8 cellular contexts compared by ENCODE assay signal in genomic region chr4:148443550-148444295, GRCh38. TPM values are rescaled to one million over a fixed set of nuclear protein-coding genes. Genes with fewer than 3 reads are reported as not detected.
DNase-seq lines count a peak whose midpoint lies in the region; ATAC-seq and TF ChIP-seq lines count a peak whose summit lies in the region.

No MANE protein-coding gene starts in this region.

- peaks cover 83% of the 10 kb centered on the region for H3K27me3 Mint-ChIP-seq in endodermal cell (ENCODE audit: insufficient read depth)
- H3K27me3 Mint-ChIP-seq in naive B cell, result no peaks in the 10 kb centered on the region

- TF ChIP-seq CTCF in endodermal cell (conservative IDR thresholded peaks at IDR 0.05), result no peak

- CTCF ChIA-PET in HEK293T (lab: Yijun Ruan, JAX), result interaction anchor here (0.5 to 0.6 kb wide), 2 partner anchors 576 to 763 kb away, joined by 4 to 7 read pairs; no protein-coding TSS in a partner anchor

- H3K9me3 Mint-ChIP-seq in endodermal cell (no peaks in the 10 kb centered on the region), naive B cell (no peaks in the 10 kb centered on the region)

- H3K27ac Mint-ChIP-seq in endodermal cell (no peak overlapping the region), naive B cell (peak overlapping the region; percentile 96 to 100 (median 98))

- peak overlapping the region; percentile 77 for H3K4me3 Mint-ChIP-seq in endodermal cell
- peak overlapping the region; percentile 91 to 99 (median 98) for H3K4me3 Mint-ChIP-seq in naive B cell

- H3K36me3 Mint-ChIP-seq in endodermal cell (ENCODE audit: low read depth), result no peaks in the 10 kb centered on the region
- no peaks in the 10 kb centered on the region for H3K36me3 Mint-ChIP-seq in naive B cell

- no peaks in the 10 kb centered on the region for H3K36me3 ChIP-seq in endodermal cell (ENCODE audit: control insufficient read depth, insufficient read depth, low read length)
- no peaks in the 10 kb centered on the region for H3K36me3 ChIP-seq in thymus (ENCODE audit: control insufficient read depth, insufficient read depth)

- H3K27ac ChIP-seq in endodermal cell (ENCODE audit: low read depth, low read length) (no peak overlapping the region), thymus (ENCODE audit: low read depth) (no peak overlapping the region)

- H3K9me3 ChIP-seq in endodermal cell (ENCODE audit: control insufficient read depth, low read length), result no peaks in the 10 kb centered on the region
- peaks cover 2% of the 10 kb centered on the region for H3K9me3 ChIP-seq in thymus (ENCODE audit: control insufficient read depth)

- H3K4me3 ChIP-seq in endodermal cell (ENCODE audit: low read length) (peak overlapping the region; percentile 88), thymus (ENCODE audit: low read length) (peak overlapping the region; percentile 92)

- 0% methylated on average over 16 to 61 of the region's 61 CpGs for WGBS in endodermal cell (ENCODE audit: insufficient coverage in 1 of 2, insufficient read length in 1 of 2), 2 experiments
- under 1% methylated on average over 61 of the region's 61 CpGs for WGBS in thymus

- H3K4me1 ChIP-seq in endodermal cell (ENCODE audit: control insufficient read depth, insufficient read depth, low read length) (no peaks in the 10 kb centered on the region), thymus (ENCODE audit: control insufficient read depth, insufficient read depth, low read length) (peaks cover 3% of the 10 kb centered on the region)

- POLR2A ChIA-PET in HEK293T (lab: Yijun Ruan, JAX), result interaction anchor here (2.3 kb wide), 1 partner anchor 181 kb away, joined by 4 read pairs; no protein-coding TSS in a partner anchor

- H3K4me1 Mint-ChIP-seq in endodermal cell, result peaks cover 10% of the 10 kb centered on the region
- peaks cover 19 to 40% (median 33%) of the 10 kb centered on the region in 3 donors for H3K4me1 Mint-ChIP-seq in naive B cell

- ATAC-seq in naive B cell (ENCODE audit: low read depth in 2 of 2), result no peak

- H3K9ac ChIP-seq in endodermal cell (ENCODE audit: extremely low read depth, low read length, poor library complexity, severe bottlenecking), result no peak overlapping the region

- DNase-seq in HEK293T (ENCODE audit: extremely low spot score) (peak; percentile 9), endodermal cell (peak; percentile 73), naive B cell (peak; percentile 42), T1000 (lab: John Stamatoyannopoulos, UW) (no peak), GDM1 (lab: John Stamatoyannopoulos, UW) (no peak), NCI-H2107 (lab: John Stamatoyannopoulos, UW) (no peak)
- peak; percentile 1 to 19 for DNase-seq in activated CD8-positive, alpha-beta memory T cell treated with anti-CD3 and anti-CD28 coated beads for 1 hour (ENCODE audit: extremely low read depth in 1 of 2, low read depth in 1 of 2)

- H3K27me3 ChIP-seq in endodermal cell (ENCODE audit: control insufficient read depth, insufficient read depth, low read length, poor library complexity, severe bottlenecking) (peaks cover 83% of the 10 kb centered on the region), thymus (ENCODE audit: control insufficient read depth, insufficient read depth) (peaks cover 50% of the 10 kb centered on the region)

TF ChIP-seq in HEK293T, 16 proteins besides CTCF, POLR2A, EP300 and RAD21:
- no peak for TF ChIP-seq FOXM1 (IDR thresholded peaks at IDR 0.05; ENCODE audit: borderline replicate concordance)
- TF ChIP-seq ELF4 (IDR thresholded peaks at IDR 0.05), result no peak
- TF ChIP-seq SP1 (IDR thresholded peaks at IDR 0.05), result no peak
- TF ChIP-seq FOXA1 (IDR thresholded peaks at IDR 0.05), result no peak
- TF ChIP-seq L3MBTL2 (conservative IDR thresholded peaks at IDR 0.05), result 0 out of 2 replicates have a peak, but pooled peaks have one; percentile 41
- TF ChIP-seq PKNOX1 (IDR thresholded peaks at IDR 0.05), result no peak
- TF ChIP-seq LEF1 (IDR thresholded peaks at IDR 0.05; ENCODE audit: borderline replicate concordance), result no peak

RNA-seq across cellular contexts. Expression of gene NR3C2, which starts 1.5 kb away (rescaled TPM):
- total RNA-seq in endodermal cell, result under 1 TPM; 0.44 to 0.82 TPM
- polyA plus RNA-seq in endodermal cell (2013, experiment 1 of 2), result 0.25 TPM
- polyA plus RNA-seq in endodermal cell (2013, experiment 2 of 2), result 0.21 TPM
- 1 to 10 TPM; 2.4 to 6.4 (median 3.9) TPM for polyA plus RNA-seq in naive B cell (ENCODE audit: low read depth in 6 of 6)
- polyA plus RNA-seq in thymus, result 1.8 TPM

Comparison
In these comparisons a context has a peak if more than half of its experiments do, and no peak if none do; other contexts are left out.
1. DNase-seq: peak in HEK293T (single experiment), activated CD8-positive, alpha-beta memory T cell treated with anti-CD3 and anti-CD28 coated beads for 1 hour (2 of 2), endodermal cell (single experiment) and naive B cell (single experiment); none in T1000 (single experiment), GDM1 (single experiment) and NCI-H2107 (single experiment).